Comparison of ENCODE assay signal across 9 cellular contexts in the genomic region with DNA sequence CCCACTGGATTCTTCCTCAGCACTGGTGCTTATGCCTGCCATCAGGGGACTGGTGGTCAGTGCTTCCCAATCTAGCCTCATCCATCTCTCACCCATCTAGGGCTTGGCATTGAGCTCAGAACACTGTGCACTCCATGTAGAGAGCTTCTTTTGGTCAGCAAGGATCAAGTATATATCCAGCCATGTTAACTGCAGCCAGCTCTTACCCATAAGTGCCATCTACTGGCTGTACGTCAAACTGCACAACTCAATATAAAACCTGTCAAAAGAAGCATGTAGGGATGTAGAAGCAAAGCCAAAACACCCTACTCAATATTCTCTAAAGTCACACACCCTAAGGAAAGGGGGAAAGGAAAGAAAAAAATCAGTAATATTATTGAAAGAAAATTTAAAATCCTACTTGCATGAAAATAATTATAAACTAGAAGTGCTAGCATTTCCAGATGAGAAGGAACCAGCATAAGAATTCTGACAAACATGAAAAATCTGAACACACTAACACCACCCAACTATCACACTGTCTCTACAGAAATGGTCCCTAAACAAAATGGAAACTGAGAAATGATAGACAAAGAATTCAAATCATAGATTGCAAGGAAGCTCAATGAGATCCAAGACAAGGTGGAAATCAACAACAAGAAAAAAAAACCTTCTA.
DNase-seq lines count a peak whose midpoint lies in the region; ATAC-seq and TF ChIP-seq lines count a peak whose summit lies in the region.
"Had no signal": no experiment of that assay in that cellular context is flagged by ENCODE, and none has a peak within 500 bp of the region (broad histone marks: within the 10 kb centered on the region; RNA-seq: fewer than 3 reads in every experiment).

No MANE protein-coding gene starts in this region.

- intact Hi-C loops in head of caudate nucleus (cut with DNase I): no loop called here
- intact Hi-C loops in sigmoid colon (cut with DNase I): no loop called here
- intact Hi-C loops in gastrocnemius medialis (cut with DNase I; ENCODE audit: low total_unique reads): no loop called here

- H3K27ac Mint-ChIP-seq in T-helper 2 cell treated with Interferon-gamma antibody and Interleukin-4, amounts not matched to agents 5 μg/mL and 100 μg/mL, for 36 hours: peak overlapping the region; percentile 41

- no peaks in the 10 kb centered on the region for H3K9me3 Mint-ChIP-seq in T-helper 2 cell treated with Interferon-gamma antibody and Interleukin-4, amounts not matched to agents 5 μg/mL and 100 μg/mL, for 36 hours

- H3K4me1 ChIP-seq in BE2C: no peaks in the 10 kb centered on the region
- H3K4me1 ChIP-seq in sigmoid colon: no peaks in the 10 kb centered on the region
- no peaks in the 10 kb centered on the region for H3K4me1 ChIP-seq in gastrocnemius medialis
- H3K4me1 ChIP-seq: SJSA1 had no signal

- H3K4me3 Mint-ChIP-seq in T-helper 2 cell treated with Interferon-gamma antibody and Interleukin-4, amounts not matched to agents 5 μg/mL and 100 μg/mL, for 36 hours: no peak overlapping the region

- H3K36me3 Mint-ChIP-seq in T-helper 2 cell treated with Interferon-gamma antibody and Interleukin-4, amounts not matched to agents 5 μg/mL and 100 μg/mL, for 36 hours (ENCODE audit: low read depth): peaks cover 2% of the 10 kb centered on the region

- no peak overlapping the region for H3K4me3 ChIP-seq in BE2C (ENCODE audit: low read depth, low read length)
- H3K4me3 ChIP-seq in sigmoid colon: no peak overlapping the region
- no peak overlapping the region for H3K4me3 ChIP-seq in gastrocnemius medialis
- H3K4me3 ChIP-seq: SJSA1 had no signal

- TF ChIP-seq EP300 in sigmoid colon (IDR thresholded peaks at IDR 0.05): no peak

- TF ChIP-seq POLR2A in sigmoid colon (IDR thresholded peaks at IDR 0.05) (no peak), gastrocnemius medialis (IDR thresholded peaks at IDR 0.05) (no peak)

- H3K36me3 ChIP-seq in BE2C (no peaks in the 10 kb centered on the region), sigmoid colon (no peaks in the 10 kb centered on the region), gastrocnemius medialis (no peaks in the 10 kb centered on the region)
- H3K36me3 ChIP-seq: SJSA1 had no signal

- H3K4me1 Mint-ChIP-seq in T-helper 2 cell treated with Interferon-gamma antibody and Interleukin-4, amounts not matched to agents 5 μg/mL and 100 μg/mL, for 36 hours (ENCODE audit: low read depth): peaks cover 22% of the 10 kb centered on the region

- TF ChIP-seq CTCF in BE2C (IDR thresholded peaks at IDR 0.05; ENCODE audit: low read depth, low read length): peak; percentile 79
- TF ChIP-seq CTCF in sigmoid colon (IDR thresholded peaks at IDR 0.05): peak in 3 of 4 experiments; percentile 25 to 51 (median 51)
- TF ChIP-seq CTCF in gastrocnemius medialis (IDR thresholded peaks at IDR 0.05 in 4 of 5, conservative IDR thresholded peaks at IDR 0.05 in 1 of 5): no peak

- H3K9me3 ChIP-seq in BE2C: no peaks in the 10 kb centered on the region
- H3K9me3 ChIP-seq in sigmoid colon: no peaks in the 10 kb centered on the region
- no peaks in the 10 kb centered on the region for H3K9me3 ChIP-seq in gastrocnemius medialis
- H3K9me3 ChIP-seq: SJSA1 had no signal

- H3K27me3 ChIP-seq in BE2C (no peaks in the 10 kb centered on the region), sigmoid colon (no peaks in the 10 kb centered on the region), gastrocnemius medialis (no peaks in the 10 kb centered on the region)
- H3K27me3 ChIP-seq: SJSA1 had no signal

- in situ Hi-C loops in gastrocnemius medialis (cut with MboI; ENCODE audit: low sequenced_read_pairs in 4 of 4): no loop called here

- peak; percentile 97 for ATAC-seq in GM18502 (IDR thresholded peaks at IDR 0.05; ENCODE audit: poor library complexity, unreplicated experiment)
- peak; percentile 95 for ATAC-seq in HG02870 (IDR thresholded peaks at IDR 0.05; ENCODE audit: unreplicated experiment)
- no peak for ATAC-seq in gastrocnemius medialis

- H3K27me3 Mint-ChIP-seq in T-helper 2 cell treated with Interferon-gamma antibody and Interleukin-4, amounts not matched to agents 5 μg/mL and 100 μg/mL, for 36 hours (ENCODE audit: low read depth): peaks cover 2% of the 10 kb centered on the region

- 6% methylated on average over 1 of the region's 1 CpG for WGBS in sigmoid colon, 2 donors

- peak; percentile 16 for DNase-seq in BE2C
- peak; percentile 82 for DNase-seq in NCI-H1092 treated with DMSO at 0.1 percent for 48 hours (lab: John Stamatoyannopoulos, UW)
- no peak for DNase-seq in T-helper 2 cell treated with Interferon-gamma antibody and Interleukin-4, amounts not matched to agents 5 μg/mL and 100 μg/mL, for 36 hours (ENCODE audit: low spot score)
- DNase-seq in head of caudate nucleus: peak in 24 of 42 donors; percentile 12 to 74 (median 45)
- no peak for DNase-seq in sigmoid colon
- no peak for DNase-seq in gastrocnemius medialis

- H3K27ac ChIP-seq in sigmoid colon (no peak overlapping the region), gastrocnemius medialis (no peak overlapping the region)
- H3K27ac ChIP-seq: SJSA1 had no signal

Comparison
In these comparisons a context has a peak if more than half of its experiments do, and no peak if none do; other contexts are left out.
1. DNase-seq: peak in BE2C (single experiment), NCI-H1092 treated with DMSO at 0.1 percent for 48 hours (single experiment) and head of caudate nucleus (24 of 42); none in T-helper 2 cell treated with Interferon-gamma antibody and Interleukin-4, amounts not matched to agents 5 μg/mL and 100 μg/mL, for 36 hours (single experiment), sigmoid colon (single experiment) and gastrocnemius medialis (0 of 2).
2. CTCF ChIP-seq: peak in BE2C (single experiment) and sigmoid colon (3 of 4); none in gastrocnemius medialis (0 of 5).
3. ATAC-seq: peak in GM18502 (single experiment) and HG02870 (single experiment); none in gastrocnemius medialis (0 of 2).